ENCODE assay signal across 28 cellular contexts in genomic region chr6:63799313-63799712, GRCh38.
"Had no signal": no experiment of that assay in that cellular context is flagged by ENCODE, and none has a peak within 500 bp of the region (broad histone marks: within the 10 kb centered on the region; RNA-seq: fewer than 3 reads in every experiment).

No MANE protein-coding gene starts in this region.

- H3K79me2 ChIP-seq: parathyroid adenoma had no signal

- H3K27me3 ChIP-seq: neural progenitor cell, ovary, spleen, suprapubic skin, testis, tibial artery, transverse colon, upper lobe of right lung, uterus had no signal

- H3K9me3 ChIP-seq: ovary, psoas muscle, spleen, suprapubic skin, testis, tibial artery, transverse colon, upper lobe of right lung, uterus had no signal

- H3K36me3 ChIP-seq: neural progenitor cell, ovary, spleen, suprapubic skin, tibial artery, transverse colon, upper lobe of right lung, uterus had no signal

- H3K9ac ChIP-seq: neural progenitor cell, parathyroid adenoma had no signal

- H2AFZ ChIP-seq: parathyroid adenoma had no signal

- DNase-seq: natural killer cell; occipital lobe; ovary; posterior cingulate gyrus; psoas muscle; right cardiac atrium; spleen; stimulated activated CD4-positive, alpha-beta T cell treated with anti-CD3 and anti-CD28 coated beads, Interleukin-12 subunit alpha, Interleukin-12 subunit beta, amount 100 ng/mL, for 4 hours; stimulated activated CD4-positive, alpha-beta T cell treated with anti-CD3 and anti-CD28 coated beads, Interleukin-1b, Interleukin-23, amount 100 ng/mL, for 48 hours; stimulated activated CD4-positive, alpha-beta T cell treated with anti-CD3 and anti-CD28 coated beads, Interleukin-4, amount 100 ng/mL, for 1 hour; stimulated activated CD4-positive, alpha-beta T cell treated with anti-CD3 and anti-CD28 coated beads, Interleukin-4, amount 100 ng/mL, for 4 hours; stimulated activated CD8-positive, alpha-beta memory T cell treated with anti-CD3 and anti-CD28 coated beads, Interleukin-4, amount 100 ng/mL, for 48 hours; stimulated activated naive CD4-positive, alpha-beta T cell; stimulated activated naive CD8-positive, alpha-beta T cell treated with anti-CD3 and anti-CD28 coated beads, Interleukin-15, amount 100 ng/mL, for 72 hours; stimulated activated naive CD8-positive, alpha-beta T cell treated with anti-CD3 and anti-CD28 coated beads, Interleukin-15, Interleukin-2, amounts not matched to agents 100 U/mL and 50 U/mL, for 24 hours; substantia nigra; testis; tibial artery; transverse colon; upper lobe of right lung; uterus had no signal

- H3K27ac ChIP-seq: neural progenitor cell, ovary, parathyroid adenoma, psoas muscle, skin epidermis, spleen, suprapubic skin, testis, tibial artery, transverse colon, upper lobe of right lung, uterus had no signal

- ATAC-seq: natural killer cell; psoas muscle; right cardiac atrium; sciatic nerve; stimulated activated memory B cell treated with anti-CD40 and anti-IgM and Interleukin-4, amounts not matched to agents 10 μg/mL and 1 μg/mL and 100 μg/mL, for 72 hours; stimulated activated naive CD8-positive, alpha-beta T cell treated with anti-CD3 and anti-CD28 coated beads, Interleukin-15, amount 100 ng/mL, for 72 hours; stimulated activated naive CD8-positive, alpha-beta T cell treated with anti-CD3 and anti-CD28 coated beads, Interleukin-15, Interleukin-2, amounts not matched to agents 100 U/mL and 50 U/mL, for 24 hours; upper lobe of right lung had no signal

- H3K4me3 ChIP-seq: neural progenitor cell, ovary, psoas muscle, skin epidermis, smooth muscle cell, spleen, suprapubic skin, testis, tibial artery, transverse colon, upper lobe of right lung, uterus had no signal

- H3K4me2 ChIP-seq: neural progenitor cell, smooth muscle cell had no signal

- H3K4me1 ChIP-seq: neural progenitor cell, parathyroid adenoma, psoas muscle, suprapubic skin, testis, tibial artery, transverse colon, upper lobe of right lung, uterus had no signal
